Comparison of ENCODE assay signal across 29 cellular contexts in genomic region chr20:25031241-25031640, GRCh38. TPM values are rescaled to one million over a fixed set of nuclear protein-coding genes. Genes with fewer than 3 reads are reported as not detected.
DNase-seq lines count a peak whose midpoint lies in the region; ATAC-seq, FAIRE-seq and TF ChIP-seq lines count a peak whose summit lies in the region.
"Had no signal": no experiment of that assay in that cellular context is flagged by ENCODE, and none has a peak within 500 bp of the region (broad histone marks: within the 10 kb centered on the region; RNA-seq: fewer than 3 reads in every experiment).

No MANE protein-coding gene starts in this region.

- peak overlapping the region; percentile 97 for H3K27ac Mint-ChIP-seq in neural crest cell (ENCODE audit: unreplicated experiment)

- in situ Hi-C loops in HepG2 (cut with HindIII; ENCODE audit: extremely low pct_ligation_motif_present, low pct_unique_long_range_greater_than_20kb): no loop called here

- H3K9me3 ChIP-seq in HepG2 (ENCODE audit: low read length): no peaks in the 10 kb centered on the region
- no peaks in the 10 kb centered on the region for H3K9me3 ChIP-seq in right lobe of liver
- no peaks in the 10 kb centered on the region for H3K9me3 ChIP-seq in tibial nerve
- H3K9me3 ChIP-seq: SJCRH30 had no signal

- TF ChIP-seq POLR2A in HepG2 (IDR thresholded peaks at IDR 0.05; ENCODE audit: insufficient read depth in 1 of 2, low read depth in 2 of 2, low read length in 2 of 2): no peak
- TF ChIP-seq POLR2A in right lobe of liver (IDR thresholded peaks at IDR 0.05): no peak
- TF ChIP-seq POLR2A in tibial nerve (IDR thresholded peaks at IDR 0.05): no peak

- POLR2A ChIA-PET in HepG2 (lab: Yijun Ruan, JAX): interaction anchor here (2.9 to 4.3 kb wide), 4 partner anchors 14 to 164 kb away, joined by 10 to 77 read pairs (median 16); partner anchors contain the start of genes ACSS1 and ENTPD6

- H3K9me3 Mint-ChIP-seq in neural crest cell: no peaks in the 10 kb centered on the region

- FAIRE-seq in HepG2 (lab: Jason Lieb, UNC): no peak
- FAIRE-seq: GM12892, H1, K562 had no signal

- H3K4me1 ChIP-seq in HepG2 (ENCODE audit: insufficient read depth, low read length) (peaks cover 60% of the 10 kb centered on the region), right lobe of liver (no peaks in the 10 kb centered on the region), tibial nerve (peaks cover 0 to 100% (median 79%) of the 10 kb centered on the region in 4 donors)

- no peak overlapping the region for H3K4me3 Mint-ChIP-seq in neural crest cell

- H3K36me3 ChIP-seq in HepG2 (replicated peaks in 1 of 2; ENCODE audit: control insufficient read depth in 1 of 2, insufficient read depth in 2 of 2, low read length in 2 of 2): no peaks in the 10 kb centered on the region
- H3K36me3 ChIP-seq in right lobe of liver: no peaks in the 10 kb centered on the region
- H3K36me3 ChIP-seq in tibial nerve: no peaks in the 10 kb centered on the region
- H3K36me3 ChIP-seq: SJCRH30 had no signal

- H3K4me2 ChIP-seq in HepG2 (ENCODE audit: low read depth, low read length): no peak overlapping the region

- CTCF ChIA-PET in HepG2 (lab: Yijun Ruan, JAX; ENCODE audit: low intra/inter-chr PET ratio, low total read pairs): no interaction called here

- WGBS in HepG2 (ENCODE audit: low lambda C conversion rate): 90% methylated on average over 3 of the region's 3 CpGs
- 90% methylated on average over 2 of the region's 3 CpGs for WGBS in right lobe of liver (ENCODE audit: insufficient coverage, low coverage, low lambda C conversion rate, missing lambda C conversion rate)
- 64 to 84% methylated on average over 3 of the region's 3 CpGs for WGBS in tibial nerve, 2 donors

- H3K27me3 ChIP-seq in HepG2 (ENCODE audit: control insufficient read depth in 1 of 2, insufficient read depth in 2 of 2, low read length in 2 of 2) (no peaks in the 10 kb centered on the region), right lobe of liver (no peaks in the 10 kb centered on the region), tibial nerve (no peaks in the 10 kb centered on the region)
- H3K27me3 ChIP-seq: SJCRH30 had no signal

- BruUV-seq in HepG2 (replicated peaks; lab: Mats Ljungman, UMichigan): no TSS peak

- TF ChIP-seq CTCF in HepG2 (CRISPR knock-in tag; IDR thresholded peaks at IDR 0.05): no peak
- TF ChIP-seq CTCF in right lobe of liver (IDR thresholded peaks at IDR 0.05): no peak
- no peak for TF ChIP-seq CTCF in neural crest cell (conservative IDR thresholded peaks at IDR 0.05)
- TF ChIP-seq CTCF in tibial nerve (IDR thresholded peaks at IDR 0.05): no peak

- H3K27ac ChIP-seq in HepG2 (ENCODE audit: extremely low read length, insufficient read depth, low read length): no peak overlapping the region
- no peak overlapping the region for H3K27ac ChIP-seq in right lobe of liver
- peak overlapping the region; percentile 98 for H3K27ac ChIP-seq in cingulate gyrus (ENCODE audit: low read depth, low read length)
- peak overlapping the region; percentile 74 to 96 (median 83) for H3K27ac ChIP-seq in tibial nerve

- no peak overlapping the region for H2AFZ ChIP-seq in HepG2 (ENCODE audit: low read length)

- H3K79me2 ChIP-seq in HepG2 (ENCODE audit: insufficient read depth, low read length): no peaks in the 10 kb centered on the region

- no peak for TF ChIP-seq RAD21 in HepG2 (CRISPR knock-in tag; IDR thresholded peaks at IDR 0.05)

- H3K27me3 Mint-ChIP-seq in neural crest cell (ENCODE audit: low read depth): peaks cover 3% of the 10 kb centered on the region

- peaks cover 64% of the 10 kb centered on the region for H3K4me1 Mint-ChIP-seq in neural crest cell

- peak in 1 of 2 experiments; percentile 11; a peak in 1 of 4 replicates for TF ChIP-seq EP300 in HepG2 (IDR thresholded peaks at IDR 0.05; ENCODE audit: low read depth in 2 of 2, low read length in 2 of 2)
- no peak for TF ChIP-seq EP300 in HepG2 (CRISPR knock-in tag; IDR thresholded peaks at IDR 0.05; ENCODE audit: borderline replicate concordance)
- TF ChIP-seq EP300 in tibial nerve (IDR thresholded peaks at IDR 0.05): no peak

- no peaks in the 10 kb centered on the region for H4K20me1 ChIP-seq in HepG2 (ENCODE audit: insufficient read depth, low read length)

- H3K9ac ChIP-seq in HepG2 (ENCODE audit: insufficient read depth, low read depth, low read length): no peak overlapping the region

- intact Hi-C loops in HepG2 (cut with micrococcal nuclease; ENCODE audit: unreplicated experiment) (loop anchor here (5.0 kb wide), 1 partner anchor 36 kb away; no protein-coding TSS in a partner anchor), right lobe of liver (cut with DNase I) (no loop called here)

- ATAC-seq in HepG2 (no peak), right lobe of liver (no peak), HG02981 (IDR thresholded peaks at IDR 0.05; ENCODE audit: unreplicated experiment) (no peak)
- ATAC-seq: PC-3 had no signal

- H3K36me3 Mint-ChIP-seq in neural crest cell (ENCODE audit: low read depth): no peaks in the 10 kb centered on the region

- no peak for DNase-seq in HepG2 (ENCODE audit: low spot score)
- no peak for DNase-seq in right lobe of liver
- no peak for DNase-seq in neural crest cell (ENCODE audit: low read depth, low spot score)
- DNase-seq in tibial nerve (ENCODE audit: low spot score in 2 of 2): no peak
- DNase-seq in GM19240 (ENCODE audit: insufficient read length, low spot score): no peak
- DNase-seq in activated CD4-positive, alpha-beta T cell treated with anti-CD3 and anti-CD28 coated beads for 1 hour: no peak
- DNase-seq: DMS153; DND-41; Kasumi-1; MV-4-11; NCI-H1105 treated with DMSO at 0.1 percent for 48 hours; NCI-H146; NCI-H1930; NCI-H2107; NCI-H446; NCI-H524 treated with DMSO at 0.1 percent for 48 hours; NCI-H82; NK-92 treated with Interleukin-12 subunit alpha and Interleukin-12 subunit beta, amount 100 ng/mL, for 24 hours; PC-3; SJCRH30 had no signal

- H3K4me3 ChIP-seq in HepG2 (replicated peaks in 1 of 3; ENCODE audit: insufficient read depth in 1 of 3, low read depth in 2 of 3, low read length in 3 of 3) (no peak overlapping the region), right lobe of liver (no peak overlapping the region), tibial nerve (no peak overlapping the region)
- H3K4me3 ChIP-seq: K562, SJCRH30 had no signal

RNA-seq across cellular contexts. Expression of gene ACSS1, which starts 26.7 kb away (rescaled TPM):
- total RNA-seq in HepG2 (2016; rRNA removed; fragmentation: Illumina TruSeq; extraction: Trizol) (38.2 and 41.6 TPM in 2 replicates), right lobe of liver (1 to 10 TPM; 3.5 to 9.1 (median 6.3) TPM), neural crest cell (13.1 and 14.0 TPM in 2 replicates), tibial nerve (10 to 100 TPM; 38.5 to 55.5 (median 42.2) TPM)
- 8.4 and 9.3 TPM in 2 replicates for total RNA-seq in HepG2 (2016; cell fraction: cytosol; rRNA removed; fragmentation: Illumina TruSeq; extraction: Trizol; ENCODE audit: low read depth)
- 34.8 and 43.4 TPM in 2 replicates for total RNA-seq in HepG2 (2016; cell fraction: insoluble cytoplasmic fraction; rRNA removed; fragmentation: Illumina TruSeq; extraction: Trizol)
- 13.0 and 13.5 TPM in 2 replicates for total RNA-seq in HepG2 (2016; cell fraction: membrane; rRNA removed; fragmentation: Illumina TruSeq; extraction: Trizol)
- 42.3 and 48.2 TPM in 2 replicates for total RNA-seq in HepG2 (2016; cell fraction: nucleus; rRNA removed; fragmentation: Illumina TruSeq; extraction: Trizol)
- polyA plus RNA-seq in HepG2 (2011; rRNA removed): 15.2 and 23.3 TPM in 2 replicates
- polyA plus RNA-seq in HepG2 (2011; cell fraction: cytosol; rRNA removed): 16.5 and 17.1 TPM in 2 replicates
- polyA plus RNA-seq in HepG2 (2011; cell fraction: nucleus; rRNA removed): 43.9 and 56.8 TPM in 2 replicates
- 4.3 and 9.3 TPM in 2 replicates for polyA plus RNA-seq in HepG2 (2012)
- 3.2 and 3.4 TPM in 2 replicates for polyA plus RNA-seq in HepG2 (2016; cell fraction: cytosol; fragmentation: Illumina TruSeq; extraction: Trizol; ENCODE audit: low read depth)
- 47.8 and 50.2 TPM in 2 replicates for polyA plus RNA-seq in HepG2 (2016; cell fraction: insoluble cytoplasmic fraction; fragmentation: Illumina TruSeq; extraction: Trizol; ENCODE audit: low read depth)
- polyA plus RNA-seq in HepG2 (2016; cell fraction: membrane; fragmentation: Illumina TruSeq; extraction: Trizol; ENCODE audit: low read depth): 9.9 TPM in 2 replicates
- 98.7 and 99.6 TPM in 2 replicates for polyA plus RNA-seq in HepG2 (2016; cell fraction: nucleus; fragmentation: Illumina TruSeq; extraction: Trizol; ENCODE audit: insufficient read depth, low read depth)
- 0.07 and 45.1 TPM in 2 replicates for polyA minus RNA-seq in HepG2 (2011; rRNA and poly(A)+ RNA removed; ENCODE audit: low replicate concordance)
- 11.7 and 16.0 TPM in 2 replicates for polyA minus RNA-seq in HepG2 (2011; cell fraction: cytosol; rRNA and poly(A)+ RNA removed)
- polyA minus RNA-seq in HepG2 (2011; cell fraction: nucleus; rRNA and poly(A)+ RNA removed): 13.9 and 19.8 TPM in 2 replicates

RNA-seq across cellular contexts. Expression of gene APMAP, which starts 38.7 kb away (rescaled TPM):
- 96.9 and 214 TPM in 2 replicates for total RNA-seq in HepG2 (2016; rRNA removed; fragmentation: Illumina TruSeq; extraction: Trizol)
- total RNA-seq in HepG2 (2016; cell fraction: cytosol; rRNA removed; fragmentation: Illumina TruSeq; extraction: Trizol; ENCODE audit: low read depth): 20.1 and 22.7 TPM in 2 replicates
- 98.2 and 226 TPM in 2 replicates for total RNA-seq in HepG2 (2016; cell fraction: insoluble cytoplasmic fraction; rRNA removed; fragmentation: Illumina TruSeq; extraction: Trizol)
- 41.7 and 44.7 TPM in 2 replicates for total RNA-seq in HepG2 (2016; cell fraction: membrane; rRNA removed; fragmentation: Illumina TruSeq; extraction: Trizol)
- total RNA-seq in HepG2 (2016; cell fraction: nucleus; rRNA removed; fragmentation: Illumina TruSeq; extraction: Trizol): 175 and 197 TPM in 2 replicates
- 168 and 177 TPM in 2 replicates for polyA plus RNA-seq in HepG2 (2011; rRNA removed)
- 161 and 178 TPM in 2 replicates for polyA plus RNA-seq in HepG2 (2011; cell fraction: cytosol; rRNA removed)
- polyA plus RNA-seq in HepG2 (2011; cell fraction: nucleus; rRNA removed): 60.9 and 87.7 TPM in 2 replicates
- 152 and 183 TPM in 2 replicates for polyA plus RNA-seq in HepG2 (2012)
- 19.3 and 19.6 TPM in 2 replicates for polyA plus RNA-seq in HepG2 (2016; cell fraction: cytosol; fragmentation: Illumina TruSeq; extraction: Trizol; ENCODE audit: low read depth)
- 91.9 and 93.0 TPM in 2 replicates for polyA plus RNA-seq in HepG2 (2016; cell fraction: insoluble cytoplasmic fraction; fragmentation: Illumina TruSeq; extraction: Trizol; ENCODE audit: low read depth)
- polyA plus RNA-seq in HepG2 (2016; cell fraction: membrane; fragmentation: Illumina TruSeq; extraction: Trizol; ENCODE audit: low read depth): 31.8 and 32.4 TPM in 2 replicates
- 261 and 268 TPM in 2 replicates for polyA plus RNA-seq in HepG2 (2016; cell fraction: nucleus; fragmentation: Illumina TruSeq; extraction: Trizol; ENCODE audit: insufficient read depth, low read depth)
- polyA minus RNA-seq in HepG2 (2011; rRNA and poly(A)+ RNA removed; ENCODE audit: low replicate concordance): 27.2 and 96.2 TPM in 2 replicates
- polyA minus RNA-seq in HepG2 (2011; cell fraction: cytosol; rRNA and poly(A)+ RNA removed): 41.4 and 51.0 TPM in 2 replicates
- polyA minus RNA-seq in HepG2 (2011; cell fraction: nucleus; rRNA and poly(A)+ RNA removed): 33.6 and 47.4 TPM in 2 replicates
- 100 to 1,000 TPM; 130 to 210 (median 140) TPM for total RNA-seq in right lobe of liver
- total RNA-seq in neural crest cell: 85.0 and 88.6 TPM in 2 replicates
- total RNA-seq in tibial nerve: 10 to 100 TPM; 45.3 to 83.1 (median 54.1) TPM

RNA-seq across cellular contexts. Expression of gene VSX1, which starts 50.7 kb away (rescaled TPM):
- not detected in 2 replicates for total RNA-seq in HepG2 (2016; rRNA removed; fragmentation: Illumina TruSeq; extraction: Trizol)
- not detected in 2 replicates for total RNA-seq in HepG2 (2016; cell fraction: cytosol; rRNA removed; fragmentation: Illumina TruSeq; extraction: Trizol; ENCODE audit: low read depth)
- total RNA-seq in HepG2 (2016; cell fraction: insoluble cytoplasmic fraction; rRNA removed; fragmentation: Illumina TruSeq; extraction: Trizol): not detected in 2 replicates
- not detected in 2 replicates for total RNA-seq in HepG2 (2016; cell fraction: membrane; rRNA removed; fragmentation: Illumina TruSeq; extraction: Trizol)
- total RNA-seq in HepG2 (2016; cell fraction: nucleus; rRNA removed; fragmentation: Illumina TruSeq; extraction: Trizol): not detected in 2 replicates
- 0.04 and 0.05 TPM in 2 replicates for polyA plus RNA-seq in HepG2 (2011; rRNA removed)
- not detected in 2 replicates for polyA plus RNA-seq in HepG2 (2011; cell fraction: cytosol; rRNA removed)
- polyA plus RNA-seq in HepG2 (2011; cell fraction: nucleus; rRNA removed): 0.06 and 0.14 TPM in 2 replicates
- not detected in 2 replicates for polyA plus RNA-seq in HepG2 (2012)
- polyA plus RNA-seq in HepG2 (2016; cell fraction: cytosol; fragmentation: Illumina TruSeq; extraction: Trizol; ENCODE audit: low read depth): not detected in 2 replicates
- not detected in 2 replicates for polyA plus RNA-seq in HepG2 (2016; cell fraction: insoluble cytoplasmic fraction; fragmentation: Illumina TruSeq; extraction: Trizol; ENCODE audit: low read depth)
- not detected in 2 replicates for polyA plus RNA-seq in HepG2 (2016; cell fraction: membrane; fragmentation: Illumina TruSeq; extraction: Trizol; ENCODE audit: low read depth)
- not detected in 2 replicates for polyA plus RNA-seq in HepG2 (2016; cell fraction: nucleus; fragmentation: Illumina TruSeq; extraction: Trizol; ENCODE audit: insufficient read depth, low read depth)
- not detected in 2 replicates for polyA minus RNA-seq in HepG2 (2011; rRNA and poly(A)+ RNA removed; ENCODE audit: low replicate concordance)
- not detected in 2 replicates for polyA minus RNA-seq in HepG2 (2011; cell fraction: cytosol; rRNA and poly(A)+ RNA removed)
- 0.75 TPM in 1 of 2 replicates, not detected in the other for polyA minus RNA-seq in HepG2 (2011; cell fraction: nucleus; rRNA and poly(A)+ RNA removed)
- total RNA-seq in right lobe of liver: under 1 TPM in 2 of 6 experiments, not detected in 4; 0.25 to 0.73 TPM
- total RNA-seq in neural crest cell: 3.8 and 4.2 TPM in 2 replicates
- total RNA-seq in tibial nerve: not detected
- total RNA-seq: A172, H1, HT1080, K562, MCF 10A, PC-3 had no signal
- polyA plus RNA-seq: BJ, K562 had no signal

Comparison
In these comparisons a context has a peak if more than half of its experiments do, and no peak if none do; other contexts are left out.
1. H3K27ac ChIP-seq: peak in cingulate gyrus (single experiment) and tibial nerve (4 of 4); none in HepG2 (single experiment) and right lobe of liver (0 of 3).